In the genomic region with DNA sequence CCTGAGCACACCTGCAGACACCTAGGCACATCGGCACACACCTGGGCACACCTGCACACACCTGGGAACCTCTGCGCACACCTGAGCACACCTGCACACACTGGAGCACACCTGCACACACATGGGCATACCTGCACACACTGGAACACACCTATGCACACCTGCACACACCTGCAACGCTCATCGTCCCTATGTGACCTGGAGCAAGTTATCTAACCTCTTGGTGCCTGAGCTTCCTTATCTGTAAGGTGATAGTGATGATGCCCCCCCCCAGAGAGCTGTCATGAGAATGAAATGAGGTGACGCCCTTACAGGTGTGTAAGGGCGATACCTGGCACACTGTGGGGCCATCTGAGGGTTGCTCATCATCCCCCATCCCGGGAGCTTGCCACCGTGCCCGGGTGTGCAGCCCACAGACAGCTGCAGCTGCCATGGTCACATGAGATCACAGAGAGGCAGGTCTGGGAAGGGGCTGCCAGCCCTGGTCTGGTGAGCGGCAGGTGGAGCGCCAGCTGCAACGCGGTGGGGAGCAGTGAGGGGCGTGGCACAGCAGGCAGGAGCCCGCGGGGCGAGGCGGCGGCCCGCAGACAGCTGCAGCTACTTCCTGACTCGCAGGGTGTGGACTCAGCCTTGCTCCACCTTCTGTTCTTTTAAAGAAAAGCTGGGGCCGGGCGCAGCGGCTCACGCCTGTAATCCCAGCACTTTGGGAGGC, we compare ENCODE assay signal across 8 cellular contexts. TPM values are rescaled to one million over a fixed set of nuclear protein-coding genes. Genes with fewer than 3 reads are reported as not detected.
DNase-seq lines count a peak whose midpoint lies in the region; ATAC-seq, FAIRE-seq and TF ChIP-seq lines count a peak whose summit lies in the region.

No MANE protein-coding gene starts in this region.

- H3K27ac ChIP-seq in GM23248 = no peak overlapping the region
- peak overlapping the region; percentile 79 to 96 (median 92) for H3K27ac ChIP-seq in pancreas

- H3K4me1 ChIP-seq in Caco-2 = peaks cover 23% of the 10 kb centered on the region
- no peaks in the 10 kb centered on the region for H3K4me1 ChIP-seq in GM23248 (ENCODE audit: insufficient read depth)
- H3K4me1 ChIP-seq in pancreas = peaks cover 15 to 37% (median 22%) of the 10 kb centered on the region in 3 donors

- H3K9me2 ChIP-seq in GM23248 (ENCODE audit: insufficient read depth) = no peaks in the 10 kb centered on the region

- H3K9me3 ChIP-seq in Caco-2 = 0 out of 2 replicates have a peak, but pooled peaks cover under 1% of the 10 kb centered on the region
- no peaks in the 10 kb centered on the region for H3K9me3 ChIP-seq in GM23248 (ENCODE audit: low read depth)
- no peaks in the 10 kb centered on the region for H3K9me3 ChIP-seq in T-helper 17 cell (ENCODE audit: control insufficient read depth, low read length, poor library complexity, severe bottlenecking)
- H3K9me3 ChIP-seq in pancreas = no peaks in the 10 kb centered on the region

- in situ Hi-C loops in GM23248 (cut with MboI) = no loop called here

- no peaks in the 10 kb centered on the region for H3K79me2 ChIP-seq in GM23248 (ENCODE audit: insufficient read depth)

- no peak for FAIRE-seq in pancreas (lab: Jason Lieb, UNC)

- ATAC-seq in T-helper 17 cell (peak; percentile 97), pancreas (peak; percentile 35 to 66 (median 54)), HG02798 (IDR thresholded peaks at IDR 0.05; ENCODE audit: poor library complexity, unreplicated experiment) (no peak), HG03378 (IDR thresholded peaks at IDR 0.05; ENCODE audit: unreplicated experiment) (no peak)

- peaks cover 6% of the 10 kb centered on the region for H3K4me1 Mint-ChIP-seq in Caco-2 (ENCODE audit: low read depth, unreplicated experiment)
- H3K4me1 Mint-ChIP-seq in T-helper 17 cell = peaks cover 25% of the 10 kb centered on the region
- H3K4me1 Mint-ChIP-seq in MCF 10A (ENCODE audit: insufficient read depth, unreplicated experiment) = peaks cover 14% of the 10 kb centered on the region

- H3K36me3 Mint-ChIP-seq in Caco-2 (ENCODE audit: insufficient read depth, unreplicated experiment) (no peaks in the 10 kb centered on the region), T-helper 17 cell (ENCODE audit: low read depth) (peaks cover 7% of the 10 kb centered on the region), MCF 10A (ENCODE audit: insufficient read depth, unreplicated experiment) (no peaks in the 10 kb centered on the region)

- H3K4me2 ChIP-seq in GM23248 (ENCODE audit: unreplicated experiment) = no peak overlapping the region

- H3K27me3 Mint-ChIP-seq in Caco-2 (ENCODE audit: insufficient read depth, unreplicated experiment) (no peaks in the 10 kb centered on the region), T-helper 17 cell (no peaks in the 10 kb centered on the region), MCF 10A (ENCODE audit: insufficient read depth, unreplicated experiment) (peaks cover 29% of the 10 kb centered on the region)

- H3F3A ChIP-seq in GM23248 (ENCODE audit: insufficient read depth) = no peaks in the 10 kb centered on the region

- no peak overlapping the region for H3K9ac ChIP-seq in GM23248

- no peaks in the 10 kb centered on the region for H3K27me3 ChIP-seq in Caco-2 (replicated peaks; ENCODE audit: control insufficient read depth, insufficient read depth, low read length)
- peaks cover 53% of the 10 kb centered on the region for H3K27me3 ChIP-seq in GM23248 (replicated peaks; ENCODE audit: insufficient read depth)
- no peaks in the 10 kb centered on the region for H3K27me3 ChIP-seq in pancreas

- peak overlapping the region; percentile 69 for H3K27ac Mint-ChIP-seq in Caco-2 (ENCODE audit: unreplicated experiment)
- peak overlapping the region; percentile 81 for H3K27ac Mint-ChIP-seq in T-helper 17 cell
- no peak overlapping the region for H3K27ac Mint-ChIP-seq in MCF 10A (ENCODE audit: low read depth, unreplicated experiment)

- TF ChIP-seq CTCF in Caco-2 (IDR thresholded peaks at IDR 0.05; ENCODE audit: insufficient read depth in 1 of 2, low read depth in 1 of 2, low read length in 1 of 2, severe bottlenecking in 1 of 2, unreplicated experiment in 1 of 2) (no peak), MCF 10A (IDR thresholded peaks at IDR 0.05; ENCODE audit: unreplicated experiment) (no peak), pancreas (IDR thresholded peaks at IDR 0.05) (no peak)

- intact Hi-C loops in Caco-2 (cut with micrococcal nuclease; ENCODE audit: unreplicated experiment) (loop anchor here (5.0 kb wide), 2 partner anchors 62 to 92 kb away; partner anchors contain the start of gene FBRSL1), MCF 10A (cut with micrococcal nuclease) (no loop called here), pancreas (cut with DNase I) (no loop called here)

- WGBS in GM23248 (ENCODE audit: low coverage in 1 of 2, low lambda C conversion rate in 2 of 2, missing lambda C conversion rate in 2 of 2), 2 experiments = 10 to 12% methylated on average over 22 to 24 of the region's 25 CpGs
- 7 to 8% methylated on average over 25 of the region's 25 CpGs for WGBS in pancreas, 2 donors

- H4K20me1 ChIP-seq in GM23248 (ENCODE audit: insufficient read depth) = no peaks in the 10 kb centered on the region

- H3K36me3 ChIP-seq in Caco-2 (ENCODE audit: control insufficient read depth, insufficient read depth, low read length) (no peaks in the 10 kb centered on the region), GM23248 (ENCODE audit: low read depth) (no peaks in the 10 kb centered on the region), pancreas (no peaks in the 10 kb centered on the region)

- DNase-seq in Caco-2 (peak; percentile 69 to 76), GM23248 (peak; percentile 58), NCI-H146 (lab: John Stamatoyannopoulos, UW) (peak; percentile 85), T-helper 17 cell (peak; percentile 47 to 50 (median 48)), MCF 10A (ENCODE audit: unreplicated experiment) (peak; percentile 36), pancreas (peak; percentile 77 to 91 (median 84))

- H3K4me3 ChIP-seq in Caco-2 (ENCODE audit: low read depth, low read length) (peak overlapping the region; percentile 21), GM23248 (no peak overlapping the region), pancreas (no peak overlapping the region)

- CTCF ChIA-PET in Caco-2 (lab: Charles Lee) = interaction anchor here (0.5 to 2.0 kb wide), 7 partner anchors 8 to 185 kb away, joined by 3 to 7 read pairs (median 4); no protein-coding TSS in a partner anchor
- CTCF ChIA-PET in MCF 10A (lab: Yijun Ruan, JAX) = interaction anchor here (0.6 to 1.2 kb wide), 5 partner anchors 15 to 978 kb away, joined by 3 to 4 read pairs (median 3); no protein-coding TSS in a partner anchor

- H3K4me3 Mint-ChIP-seq in Caco-2 (ENCODE audit: unreplicated experiment) = peak overlapping the region; percentile 67
- H3K4me3 Mint-ChIP-seq in T-helper 17 cell = peak overlapping the region; percentile 86
- peak overlapping the region; percentile 36 for H3K4me3 Mint-ChIP-seq in MCF 10A (ENCODE audit: unreplicated experiment)

- H3K9me3 Mint-ChIP-seq in Caco-2 (ENCODE audit: unreplicated experiment) (no peaks in the 10 kb centered on the region), MCF 10A (ENCODE audit: unreplicated experiment) (no peaks in the 10 kb centered on the region)

- H2AFZ ChIP-seq in GM23248 = no peak overlapping the region

- POLR2A ChIA-PET in Caco-2 (lab: Charles Lee) = interaction anchor here (0.6 to 0.8 kb wide), 7 partner anchors 16 to 721 kb away, joined by 3 to 8 read pairs (median 5); partner anchors contain the start of gene CHFR
- POLR2A ChIA-PET in MCF 10A (lab: Yijun Ruan, JAX) = interaction anchor here (0.6 to 1.0 kb wide), 2 partner anchors 95 to 305 kb away, joined by 3 to 4 read pairs; no protein-coding TSS in a partner anchor

- BruUV-seq in Caco-2 (replicated peaks; lab: Mats Ljungman, UMichigan) (no TSS peak), MCF 10A (replicated peaks; lab: Mats Ljungman, UMichigan) (no TSS peak)

RNA-seq across cellular contexts. Expression of gene FBRSL1, which starts 59.9 kb away (rescaled TPM):
- total RNA-seq in Caco-2 (2022) (90.3 and 96.1 TPM in 2 replicates), T-helper 17 cell (10 to 100 TPM; 79.3 to 86.3 TPM), MCF 10A (2022) (47.4 and 48.8 TPM in 2 replicates), pancreas (10 to 100 TPM; 31.1 to 55.8 (median 43.1) TPM)
- total RNA-seq in GM23248 (2014; rRNA removed; shearing (Covaris generic)) = 3.7 and 4.6 TPM in 2 replicates
- polyA plus RNA-seq in GM23248 (2016; fragmentation: Nextera tagmentation; extraction: Ambion mirVana) (0.63 and 0.86 TPM in 2 replicates), pancreas (10 to 100 TPM; 45.1 to 62.5 TPM)

Comparison
In these comparisons a context has a peak if more than half of its experiments do, and no peak if none do; other contexts are left out.
1. H3K4me3 Mint-ChIP-seq: peak in every context shown above with its lines; median percentile 86 in T-helper 17 cell; 67 in Caco-2; 36 in MCF 10A.
2. ATAC-seq: peak in T-helper 17 cell (single experiment) and pancreas (4 of 4); none in HG02798 (single experiment) and HG03378 (single experiment).
3. Peak in every context shown above with its lines, with median percentiles within 50 percentile points of each other: DNase-seq.